Comparison of ENCODE assay signal across 30 cellular contexts in the genomic region with DNA sequence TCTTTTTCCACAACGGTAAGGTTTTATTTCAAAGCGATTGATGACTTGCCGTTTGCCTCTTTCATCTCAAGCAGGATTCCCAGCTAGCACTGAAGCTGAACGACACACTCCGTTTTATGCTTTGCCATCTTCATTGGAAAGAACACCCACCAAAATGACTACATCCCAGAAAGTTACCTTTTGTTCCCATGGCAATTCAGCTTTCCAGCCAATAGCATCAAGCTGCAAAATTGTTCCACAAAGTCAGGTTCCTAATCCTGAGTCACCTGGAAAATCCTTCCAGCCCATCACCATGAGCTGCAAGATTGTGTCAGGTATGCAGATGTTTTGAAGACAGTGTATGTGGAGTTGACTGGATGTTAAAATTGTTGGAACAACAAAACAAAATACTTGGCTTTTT.
"Had no signal": no experiment of that assay in that cellular context is flagged by ENCODE, and none has a peak within 500 bp of the region (broad histone marks: within the 10 kb centered on the region; RNA-seq: fewer than 3 reads in every experiment).

No MANE protein-coding gene starts in this region.

- DNase-seq: activated CD4-positive, alpha-beta memory T cell treated with anti-CD3 and anti-CD28 coated beads for 36 hours; activated CD4-positive, alpha-beta T cell treated with anti-CD3 and anti-CD28 coated beads for 36 hours; activated CD4-positive, alpha-beta T cell treated with anti-CD3 and anti-CD28 coated beads, Interleukin-2, amount 10 ng/mL, durations not matched to agents 24 days and 14 days; activated CD4-positive, CD25-positive, alpha-beta regulatory T cell; activated CD4-positive, CD25-positive, alpha-beta regulatory T cell treated with anti-CD3 and anti-CD28 coated beads, Interleukin-2, amount 50 U/mL, for 72 hours; activated CD8-positive, alpha-beta memory T cell treated with anti-CD3 and anti-CD28 coated beads, Interleukin-2, amount 10 ng/mL, durations not matched to agents 7 days and 5 days; activated CD8-positive, alpha-beta memory T cell treated with anti-CD3 and anti-CD28 coated beads, Interleukin-2, amount 50 U/mL, for 4 hours; activated CD8-positive, alpha-beta T cell treated with anti-CD3 and anti-CD28 coated beads, Interleukin-2, amount 10 ng/mL, durations not matched to agents 7 days and 5 days; activated effector memory CD4-positive, alpha-beta T cell treated with Interleukin-2 at 50 U/mL for 16 hours; activated gamma-delta T cell treated with Interleukin-2 at 50 U/mL for 16 hours; activated naive CD4-positive, alpha-beta T cell treated with anti-CD3 and anti-CD28 coated beads, Interleukin-2, amount 50 U/mL, for 16 hours; activated naive CD4-positive, alpha-beta T cell treated with Interleukin-2 at 50 U/mL for 16 hours; activated T-cell treated with anti-CD3 and anti-CD28 coated beads, Interleukin-2, amount 50 U/mL, for 24 hours; amniotic stem cell; anterior cingulate cortex; cortex of kidney; dermis blood vessel endothelial cell; effector CD4-positive, alpha-beta T cell; effector memory CD8-positive, alpha-beta T cell; esophagus squamous epithelium; foreskin melanocyte; T-helper 2 cell had no signal

- FAIRE-seq: astrocyte, colon, endometrium, endothelial cell of umbilical vein had no signal

- H3K4me3 ChIP-seq: esophagus squamous epithelium, gastroesophageal sphincter had no signal

- H3K27me3 Mint-ChIP-seq: activated CD4-positive, alpha-beta memory T cell treated with anti-CD3 and anti-CD28 coated beads for 36 hours; activated CD4-positive, alpha-beta T cell treated with anti-CD3 and anti-CD28 coated beads for 36 hours; activated CD4-positive, alpha-beta T cell treated with anti-CD3 and anti-CD28 coated beads, Interleukin-2, amount 10 ng/mL, durations not matched to agents 24 days and 14 days; activated CD8-positive, alpha-beta memory T cell treated with anti-CD3 and anti-CD28 coated beads, Interleukin-2, amount 10 ng/mL, durations not matched to agents 7 days and 5 days; activated naive CD8-positive, alpha-beta T cell; activated T-cell treated with anti-CD3 and anti-CD28 coated beads, Interleukin-2, amount 50 U/mL, for 24 hours; activated T-helper 17 cell treated with anti-CD3 and anti-CD28 coated beads, Interleukin-2, amount 50 U/mL, for 72 hours; effector memory CD8-positive, alpha-beta T cell had no signal

- H3K27me3 ChIP-seq: esophagus squamous epithelium, gastroesophageal sphincter had no signal

- H3K9me3 ChIP-seq: esophagus squamous epithelium, gastroesophageal sphincter had no signal

- H3K9me3 Mint-ChIP-seq: activated CD4-positive, alpha-beta memory T cell treated with anti-CD3 and anti-CD28 coated beads for 36 hours; activated CD4-positive, alpha-beta T cell treated with anti-CD3 and anti-CD28 coated beads, Interleukin-2, amount 10 ng/mL, durations not matched to agents 24 days and 14 days; activated T-cell treated with anti-CD3 and anti-CD28 coated beads, Interleukin-2, amount 50 U/mL, for 24 hours; activated T-helper 17 cell treated with anti-CD3 and anti-CD28 coated beads, Interleukin-2, amount 50 U/mL, for 72 hours; effector memory CD8-positive, alpha-beta T cell had no signal

- H3K4me1 ChIP-seq: esophagus squamous epithelium, gastroesophageal sphincter had no signal

- H3K4me1 Mint-ChIP-seq: activated CD4-positive, alpha-beta T cell treated with anti-CD3 and anti-CD28 coated beads for 36 hours; activated CD4-positive, alpha-beta T cell treated with anti-CD3 and anti-CD28 coated beads, Interleukin-2, amount 10 ng/mL, durations not matched to agents 24 days and 14 days; activated CD8-positive, alpha-beta memory T cell treated with anti-CD3 and anti-CD28 coated beads, Interleukin-2, amount 10 ng/mL, durations not matched to agents 7 days and 5 days; activated T-helper 17 cell treated with anti-CD3 and anti-CD28 coated beads, Interleukin-2, amount 50 U/mL, for 72 hours had no signal

- H3K4me3 Mint-ChIP-seq: activated CD4-positive, alpha-beta memory T cell treated with anti-CD3 and anti-CD28 coated beads for 36 hours; activated CD4-positive, alpha-beta T cell treated with anti-CD3 and anti-CD28 coated beads for 36 hours; activated CD4-positive, alpha-beta T cell treated with anti-CD3 and anti-CD28 coated beads, Interleukin-2, amount 10 ng/mL, durations not matched to agents 24 days and 14 days; activated CD8-positive, alpha-beta memory T cell treated with anti-CD3 and anti-CD28 coated beads, Interleukin-2, amount 10 ng/mL, durations not matched to agents 7 days and 5 days; activated CD8-positive, alpha-beta T cell treated with anti-CD3 and anti-CD28 coated beads, Interleukin-2, amount 10 ng/mL, durations not matched to agents 7 days and 5 days; activated naive CD8-positive, alpha-beta T cell; activated T-cell treated with anti-CD3 and anti-CD28 coated beads, Interleukin-2, amount 50 U/mL, for 24 hours; activated T-helper 17 cell treated with anti-CD3 and anti-CD28 coated beads, Interleukin-2, amount 50 U/mL, for 72 hours; effector memory CD8-positive, alpha-beta T cell had no signal

- H3K27ac ChIP-seq: epithelial cell of prostate, esophagus squamous epithelium, gastroesophageal sphincter had no signal

- H3K27ac Mint-ChIP-seq: activated CD4-positive, alpha-beta memory T cell treated with anti-CD3 and anti-CD28 coated beads for 36 hours; activated CD4-positive, alpha-beta T cell treated with anti-CD3 and anti-CD28 coated beads for 36 hours; activated CD4-positive, alpha-beta T cell treated with anti-CD3 and anti-CD28 coated beads, Interleukin-2, amount 10 ng/mL, durations not matched to agents 24 days and 14 days; activated CD8-positive, alpha-beta memory T cell treated with anti-CD3 and anti-CD28 coated beads, Interleukin-2, amount 10 ng/mL, durations not matched to agents 7 days and 5 days; activated CD8-positive, alpha-beta T cell treated with anti-CD3 and anti-CD28 coated beads, Interleukin-2, amount 10 ng/mL, durations not matched to agents 7 days and 5 days; activated naive CD8-positive, alpha-beta T cell; activated T-helper 17 cell treated with anti-CD3 and anti-CD28 coated beads, Interleukin-2, amount 50 U/mL, for 72 hours had no signal
